ENCODE assay signal across 1 cellular context in the genomic region with DNA sequence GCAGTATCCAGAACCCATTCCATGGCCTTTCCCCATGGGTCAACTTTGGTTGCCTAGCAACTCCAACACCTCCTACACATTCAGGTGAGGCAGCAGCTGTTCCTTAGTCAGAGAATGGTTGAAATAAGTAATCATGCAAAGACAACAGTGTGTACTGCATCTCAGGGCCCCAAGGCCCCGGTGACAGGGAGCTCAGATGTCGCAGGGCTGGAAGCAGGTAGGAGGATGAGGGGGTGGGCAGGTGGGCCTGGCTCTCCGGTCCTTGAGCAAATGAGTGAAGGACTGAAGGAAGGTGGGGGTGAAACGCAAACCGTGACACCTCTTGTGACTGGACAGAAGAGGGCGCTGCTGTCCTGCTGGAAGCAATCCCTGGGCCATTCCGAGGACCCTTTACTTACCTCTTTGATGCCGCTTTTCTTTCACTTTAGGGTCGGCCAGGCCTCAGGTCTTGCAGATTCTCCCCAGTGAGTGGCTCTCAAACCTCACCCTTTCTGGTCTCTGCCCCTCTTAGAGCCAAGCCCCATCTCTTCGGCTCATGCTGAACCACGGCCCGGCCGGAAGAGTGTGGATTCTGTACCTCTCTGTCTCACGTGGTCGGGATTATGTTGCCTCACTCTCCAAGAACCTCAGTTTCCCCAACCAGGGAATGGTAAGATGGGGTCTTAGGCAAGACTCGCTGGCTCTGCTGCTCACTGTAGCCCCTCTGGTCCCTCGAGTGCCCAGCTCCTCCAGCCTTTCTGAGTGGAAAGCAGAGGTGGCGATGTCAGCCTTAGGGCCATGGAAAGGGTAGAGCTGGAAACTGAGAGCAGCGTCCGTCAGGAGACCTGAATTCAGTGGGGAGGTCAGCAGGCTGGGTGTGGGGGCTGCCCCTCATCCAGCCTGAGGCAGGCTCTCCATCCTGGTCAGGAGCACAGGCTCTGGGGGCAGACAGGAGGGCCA.
TF ChIP-seq lines count a peak whose summit lies in the region.

No MANE protein-coding gene starts in this region.

TF ChIP-seq in endothelial cell of umbilical vein, 7 proteins besides CTCF, POLR2A, EP300 and RAD21 (continued from another document):
- TF ChIP-seq JUN (IDR thresholded peaks at IDR 0.05; ENCODE audit: borderline replicate concordance, insufficient read depth, insufficient read length, low read depth) (no peak), POLR2AphosphoS5 (IDR thresholded peaks at IDR 0.05; ENCODE audit: insufficient read depth, low read depth, low read length) (no peak), FOS (IDR thresholded peaks at IDR 0.05; ENCODE audit: borderline replicate concordance, insufficient read depth, low read length) (no peak), MYC (IDR thresholded peaks at IDR 0.05; ENCODE audit: low read depth, low read length) (no peak), GATA2 (IDR thresholded peaks at IDR 0.05; ENCODE audit: insufficient read depth, insufficient read length, low read depth, low read length) (no peak), EZH2 (IDR thresholded peaks at IDR 0.05; ENCODE audit: borderline replicate concordance, low read depth, low read length, severe bottlenecking) (no peak)
